In the genomic region with DNA sequence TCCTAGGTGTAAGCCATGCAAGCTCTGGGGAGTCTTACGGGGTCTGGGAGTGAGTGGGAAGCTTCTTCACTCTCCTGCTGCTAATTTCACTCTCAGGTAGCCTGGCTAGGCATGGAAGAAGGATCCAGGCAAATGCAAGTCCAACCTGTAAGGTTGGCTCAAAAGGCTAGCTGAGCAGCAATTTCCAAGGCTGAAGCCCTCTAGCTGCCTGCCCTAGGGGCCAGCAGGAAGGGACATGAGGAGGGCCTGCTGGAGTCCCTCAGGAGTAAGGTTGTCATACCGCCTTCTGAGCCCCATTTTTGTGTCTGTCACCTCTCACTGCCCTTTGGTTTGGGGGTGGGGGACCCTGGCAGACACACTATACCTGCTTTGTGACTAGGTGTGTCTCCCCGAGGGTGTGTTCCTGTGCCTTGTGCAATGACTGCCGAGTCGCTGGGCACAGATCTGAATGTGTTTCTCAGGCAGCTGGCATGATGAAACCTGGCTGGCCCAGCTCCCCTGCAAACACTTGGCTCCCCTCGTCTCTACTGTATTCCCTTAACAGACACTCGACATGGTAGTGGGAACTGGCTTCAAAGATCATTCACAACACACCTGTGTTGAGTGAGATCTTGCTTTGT, we compare ENCODE assay signal across 2 cellular contexts.
TF ChIP-seq lines count a peak whose summit lies in the region.

No MANE protein-coding gene starts in this region.

TF ChIP-seq in HCT116, 20 proteins besides CTCF, POLR2A, EP300 and RAD21:
- TF ChIP-seq JUND (IDR thresholded peaks at IDR 0.05): no peak
- no peak for TF ChIP-seq MAX (IDR thresholded peaks at IDR 0.05)
- no peak for TF ChIP-seq CBX3 (IDR thresholded peaks at IDR 0.05; ENCODE audit: low read depth)
- TF ChIP-seq CEBPB (IDR thresholded peaks at IDR 0.05; ENCODE audit: low read depth): no peak
- TF ChIP-seq ZNF274 (IDR thresholded peaks at IDR 0.05; ENCODE audit: low read depth, low read length): no peak
- no peak for TF ChIP-seq SRF (IDR thresholded peaks at IDR 0.05; ENCODE audit: low read depth)
- TF ChIP-seq POLR2AphosphoS5 (IDR thresholded peaks at IDR 0.05; ENCODE audit: low read depth, low read length): no peak
TF ChIP-seq in HCT116: peak in this region for 0.

TF ChIP-seq in HEK293T, 16 proteins besides CTCF, POLR2A, EP300 and RAD21:
- no peak for TF ChIP-seq SP1 (IDR thresholded peaks at IDR 0.05)
- no peak for TF ChIP-seq L3MBTL2 (conservative IDR thresholded peaks at IDR 0.05)
- no peak for TF ChIP-seq FOXM1 (IDR thresholded peaks at IDR 0.05; ENCODE audit: borderline replicate concordance)
- TF ChIP-seq LEF1 (IDR thresholded peaks at IDR 0.05; ENCODE audit: borderline replicate concordance): no peak
